Comparison of ENCODE assay signal across 8 cellular contexts in genomic region chr3:99925584-99925983, GRCh38.
DNase-seq lines count a peak whose midpoint lies in the region; ATAC-seq, FAIRE-seq and TF ChIP-seq lines count a peak whose summit lies in the region.

No MANE protein-coding gene starts in this region.

- H3K4me3 Mint-ChIP-seq in activated T-cell treated with anti-CD3 and anti-CD28 coated beads, Interleukin-2, amount 50 U/mL, for 4 hours = no peak overlapping the region

- H3K23me2 ChIP-seq in H1 (ENCODE audit: low read depth, low read length) = no peaks in the 10 kb centered on the region; the same call in 1 of the 2 replicates

- no peak for ATAC-seq in activated T-cell treated with anti-CD3 and anti-CD28 coated beads, Interleukin-2, amount 50 U/mL, for 4 hours
- ATAC-seq in HG02759 (IDR thresholded peaks at IDR 0.05; ENCODE audit: unreplicated experiment) = no peak

- peaks cover 0 to 9% of the 10 kb centered on the region in 2 experiments; a peak in 1 of 4 replicates for H3K79me2 ChIP-seq in H1 (ENCODE audit: control insufficient read depth in 1 of 2, insufficient read depth in 2 of 2, low read length in 2 of 2)

- H2BK120ac ChIP-seq in H1 (replicated peaks; ENCODE audit: low read depth, low read length) = peak overlapping the region; percentile 0

- H3K9ac ChIP-seq in H1 (replicated peaks in 1 of 4; ENCODE audit: extremely low read depth in 1 of 4, low read depth in 3 of 4, low read length in 3 of 4) = no peak overlapping the region

- no peak overlapping the region for H3K23ac ChIP-seq in H1 (ENCODE audit: insufficient read length)

- peak overlapping the region; percentile 73; the same call in 1 of the 2 replicates for H2BK15ac ChIP-seq in H1 (ENCODE audit: low read length)

- H3K4me3 ChIP-seq in H1 (ENCODE audit: extremely low read depth in 1 of 4, insufficient read depth in 2 of 4, low read depth in 3 of 4, low read length in 4 of 4) = no peak overlapping the region
- no peak overlapping the region for H3K4me3 ChIP-seq in prostate gland

- CTCF ChIA-PET in H1 (lab: Charles Lee; ENCODE audit: partially characterized antibody) = interaction anchor here (1.4 to 2.2 kb wide), 2 partner anchors 82 to 96 kb away, joined by 3 to 6 read pairs; no protein-coding TSS in a partner anchor

- H4K8ac ChIP-seq in H1 (ENCODE audit: extremely low read depth, insufficient read depth, low read length) = no peak overlapping the region

- H4K91ac ChIP-seq in H1 (replicated peaks; ENCODE audit: insufficient read length, low read length) = peak overlapping the region; percentile 1

- POLR2A ChIA-PET in H1 (lab: Charles Lee; ENCODE audit: partially characterized antibody) = no interaction called here

- no peak overlapping the region for H2BK5ac ChIP-seq in H1 (ENCODE audit: low read depth, low read length)

- no peak overlapping the region for H3K56ac ChIP-seq in H1 (replicated peaks; ENCODE audit: insufficient read length, low read depth, low read length)

- TF ChIP-seq RAD21 in H1 (IDR thresholded peaks at IDR 0.05 in 1 of 2, conservative IDR thresholded peaks at IDR 0.05 in 1 of 2; ENCODE audit: low read depth in 2 of 2, low read length in 2 of 2) = no peak

- H3K36me3 ChIP-seq in H1 (ENCODE audit: control insufficient read depth in 2 of 4, insufficient read depth in 4 of 4, low read length in 3 of 4) (no peaks in the 10 kb centered on the region), prostate gland (no peaks in the 10 kb centered on the region)

- peak; percentile 96 for DNase-seq in DMS79 (lab: John Stamatoyannopoulos, UW)
- DNase-seq in NCI-H446 treated with DMSO at 0.1 percent for 48 hours (lab: John Stamatoyannopoulos, UW) = peak; percentile 95
- no peak for DNase-seq in H1 (ENCODE audit: low read depth in 1 of 2, low spot score in 2 of 2)
- peak; percentile 22 for DNase-seq in prostate gland (ENCODE audit: low spot score)
- DNase-seq in activated T-cell treated with anti-CD3 and anti-CD28 coated beads, Interleukin-2, amount 50 U/mL, for 4 hours = no peak
- no peak for DNase-seq in activated CD4-positive, alpha-beta T cell treated with anti-CD3 and anti-CD28 coated beads for 48 hours
- DNase-seq in NOMO-1 (lab: John Stamatoyannopoulos, UW; ENCODE audit: unreplicated experiment in 2 of 2) = no peak

- H3K18ac ChIP-seq in H1 (ENCODE audit: extremely low read depth, low read length) = no peak overlapping the region

- no peak overlapping the region for H3K4me2 ChIP-seq in H1 (ENCODE audit: insufficient read depth in 1 of 2, low read depth in 2 of 2, low read length in 2 of 2)

- H3K4me1 Mint-ChIP-seq in activated T-cell treated with anti-CD3 and anti-CD28 coated beads, Interleukin-2, amount 50 U/mL, for 4 hours (ENCODE audit: low read depth) = peaks cover 5% of the 10 kb centered on the region

- H3K14ac ChIP-seq in H1 (ENCODE audit: insufficient read length) = no peak overlapping the region

- no peaks in the 10 kb centered on the region for H3K79me1 ChIP-seq in H1 (ENCODE audit: low read depth, low read length)

- intact Hi-C loops in prostate gland (cut with DNase I) = loop anchor here (5.0 kb wide), 2 partner anchors 42 to 43 kb away; no protein-coding TSS in a partner anchor

- no peak overlapping the region for H2AK5ac ChIP-seq in H1 (ENCODE audit: low read depth, low read length)

- H3K36me3 Mint-ChIP-seq in activated T-cell treated with anti-CD3 and anti-CD28 coated beads, Interleukin-2, amount 50 U/mL, for 4 hours (ENCODE audit: insufficient read depth) = peaks cover 21% of the 10 kb centered on the region

- no peak for TF ChIP-seq CTCF in H1 (IDR thresholded peaks at IDR 0.05; ENCODE audit: control extremely low read depth in 1 of 3, insufficient read depth in 1 of 3, low read depth in 1 of 3, low read length in 3 of 3)
- no peak for TF ChIP-seq CTCF in prostate gland (IDR thresholded peaks at IDR 0.05)

- H3K27ac ChIP-seq in H1 (ENCODE audit: low read depth, low read length) (no peak overlapping the region), prostate gland (no peak overlapping the region)

- peak overlapping the region; percentile 89; the same call in 1 of the 2 replicates for H2BK12ac ChIP-seq in H1 (ENCODE audit: low read depth, low read length)

- TF ChIP-seq POLR2A in H1 (IDR thresholded peaks at IDR 0.05; ENCODE audit: control extremely low read depth in 1 of 2, low read depth in 2 of 2, low read length in 2 of 2) (no peak), prostate gland (IDR thresholded peaks at IDR 0.05) (no peak)

- no peak overlapping the region for H3K4ac ChIP-seq in H1 (replicated peaks; ENCODE audit: insufficient read length, low read depth, low read length)

- no peaks in the 10 kb centered on the region for H3K9me3 ChIP-seq in H1 (ENCODE audit: insufficient read depth in 2 of 2, low read depth in 1 of 2, low read length in 1 of 2)
- no peaks in the 10 kb centered on the region for H3K9me3 ChIP-seq in prostate gland

- no peak for TF ChIP-seq EP300 in H1 (IDR thresholded peaks at IDR 0.05; ENCODE audit: borderline replicate concordance in 1 of 2, low read depth in 2 of 2, low read length in 2 of 2)

- no peak for FAIRE-seq in H1 (lab: Jason Lieb, UNC)

- WGBS in H1 (ENCODE audit: extremely low coverage in 1 of 2, insufficient coverage in 1 of 2, insufficient read length in 1 of 2, insufficient replicate concordance in 2 of 2, low coverage in 1 of 2, low lambda C conversion rate in 2 of 2, missing lambda C conversion rate in 1 of 2), 2 experiments = 84% methylated on average over 3 of the region's 3 CpGs; no CpG with 5 or more reads in 1 of the 2 experiments
- 40% methylated on average over 3 of the region's 3 CpGs for WGBS in prostate gland

- H3K4me1 ChIP-seq in H1 (replicated peaks in 1 of 4; ENCODE audit: control insufficient read depth in 3 of 4, insufficient read depth in 4 of 4, low read length in 3 of 4) = peaks cover 6 to 35% (median 23%) of the 10 kb centered on the region in 4 experiments
- H3K4me1 ChIP-seq in prostate gland (replicated peaks) = no peaks in the 10 kb centered on the region

- H4K5ac ChIP-seq in H1 (ENCODE audit: insufficient read length, low read depth, low read length) = no peak overlapping the region

- H2BK20ac ChIP-seq in H1 (ENCODE audit: low read length) = peak overlapping the region; percentile 66; the same call in 1 of the 2 replicates

- H3K27me3 ChIP-seq in H1 (replicated peaks in 1 of 4; ENCODE audit: control insufficient read depth in 3 of 4, extremely low read depth in 1 of 4, insufficient read depth in 3 of 4, low read length in 3 of 4) = no peaks in the 10 kb centered on the region
- no peaks in the 10 kb centered on the region for H3K27me3 ChIP-seq in prostate gland (replicated peaks; ENCODE audit: insufficient read depth)

- H3K9me3 Mint-ChIP-seq in activated T-cell treated with anti-CD3 and anti-CD28 coated beads, Interleukin-2, amount 50 U/mL, for 4 hours = no peaks in the 10 kb centered on the region

- H3K27me3 Mint-ChIP-seq in activated T-cell treated with anti-CD3 and anti-CD28 coated beads, Interleukin-2, amount 50 U/mL, for 4 hours (ENCODE audit: low read depth) = no peaks in the 10 kb centered on the region

- H2AFZ ChIP-seq in H1 (ENCODE audit: low read length) = no peak overlapping the region

- no peaks in the 10 kb centered on the region for H4K20me1 ChIP-seq in H1 (replicated peaks in 1 of 2; ENCODE audit: control insufficient read depth in 1 of 2, insufficient read depth in 2 of 2, low read length in 2 of 2)

TF ChIP-seq in H1, 55 proteins besides CTCF, POLR2A, EP300 and RAD21 (continues in another document):
- no peak for TF ChIP-seq TEAD4 (IDR thresholded peaks at IDR 0.05; ENCODE audit: low read depth, low read length)
- TF ChIP-seq BCL11A (IDR thresholded peaks at IDR 0.05; ENCODE audit: low read depth in 2 of 2, low read length in 2 of 2) = no peak

Comparison
In these comparisons a context has a peak if more than half of its experiments do, and no peak if none do; other contexts are left out.
1. DNase-seq: peak in DMS79 (single experiment), NCI-H446 treated with DMSO at 0.1 percent for 48 hours (single experiment) and prostate gland (single experiment); none in H1 (0 of 2), activated T-cell treated with anti-CD3 and anti-CD28 coated beads, Interleukin-2, amount 50 U/mL, for 4 hours (single experiment), activated CD4-positive, alpha-beta T cell treated with anti-CD3 and anti-CD28 coated beads for 48 hours (single experiment) and NOMO-1 (0 of 2).